Comparison of ENCODE assay signal across 11 cellular contexts in the genomic region with DNA sequence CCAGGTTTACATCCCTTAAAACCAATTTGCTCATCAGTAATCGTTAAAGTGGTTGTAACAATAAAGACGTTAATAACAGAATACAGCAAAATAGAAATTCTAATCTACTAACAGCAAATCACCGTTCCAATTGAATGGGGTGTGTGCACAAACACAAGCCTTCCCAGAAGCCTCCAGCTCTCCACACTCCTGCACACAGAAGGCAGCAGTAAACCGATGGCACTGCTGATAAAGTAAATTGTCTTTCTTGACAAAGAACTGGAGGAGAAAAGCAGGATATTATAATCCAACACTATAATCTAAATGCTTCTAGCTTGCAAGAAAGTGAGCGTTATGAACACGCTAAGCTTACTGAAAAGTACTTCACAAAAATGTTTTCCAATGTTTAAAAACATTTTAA. TPM values are rescaled to one million over a fixed set of nuclear protein-coding genes. Genes with fewer than 3 reads are reported as not detected.
DNase-seq lines count a peak whose midpoint lies in the region; ATAC-seq and TF ChIP-seq lines count a peak whose summit lies in the region.
"Had no signal": no experiment of that assay in that cellular context is flagged by ENCODE, and none has a peak within 500 bp of the region (broad histone marks: within the 10 kb centered on the region; RNA-seq: fewer than 3 reads in every experiment).

No MANE protein-coding gene starts in this region.

- H3K27me3 Mint-ChIP-seq in stimulated activated naive CD8-positive, alpha-beta T cell treated with anti-CD3 and anti-CD28 coated beads, Interleukin-15, amount 100 ng/mL, for 72 hours = no peaks in the 10 kb centered on the region

- no peak for ATAC-seq in stimulated activated naive CD8-positive, alpha-beta T cell treated with anti-CD3 and anti-CD28 coated beads, Interleukin-15, amount 100 ng/mL, for 72 hours

- peaks cover 52% of the 10 kb centered on the region for H3K4me1 Mint-ChIP-seq in stimulated activated naive CD8-positive, alpha-beta T cell treated with anti-CD3 and anti-CD28 coated beads, Interleukin-15, amount 100 ng/mL, for 72 hours

- WGBS in ovary, 3 donors = 31 to 43% (median 38%) methylated on average over 6 of the region's 6 CpGs

- H3K9me3 ChIP-seq in Peyer's patch (no peaks in the 10 kb centered on the region), ovary (no peaks in the 10 kb centered on the region)

- TF ChIP-seq EP300 in ovary (IDR thresholded peaks at IDR 0.05) = no peak

- H3K27ac ChIP-seq in Peyer's patch = peak overlapping the region; percentile 44 to 75 (median 70)
- H3K27ac ChIP-seq in epithelial cell of prostate = peak overlapping the region; percentile 94
- no peak overlapping the region for H3K27ac ChIP-seq in ovary
- H3K27ac ChIP-seq: WERI-Rb-1 had no signal

- H3K27ac Mint-ChIP-seq in stimulated activated naive CD8-positive, alpha-beta T cell treated with anti-CD3 and anti-CD28 coated beads, Interleukin-15, amount 100 ng/mL, for 72 hours = peak overlapping the region; percentile 74 to 76

- intact Hi-C loops in ovary (cut with DNase I) = no loop called here

- no peaks in the 10 kb centered on the region for H3K9me3 Mint-ChIP-seq in stimulated activated naive CD8-positive, alpha-beta T cell treated with anti-CD3 and anti-CD28 coated beads, Interleukin-15, amount 100 ng/mL, for 72 hours

- peaks cover 0 to 12% (median 0%) of the 10 kb centered on the region in 3 donors for H3K36me3 ChIP-seq in Peyer's patch
- H3K36me3 ChIP-seq in ovary = no peaks in the 10 kb centered on the region

- peak; percentile 53 for DNase-seq in activated CD8-positive, alpha-beta memory T cell treated with anti-CD3 and anti-CD28 coated beads for 24 hours
- DNase-seq in activated CD8-positive, alpha-beta memory T cell treated with anti-CD3 and anti-CD28 coated beads, Interleukin-2, amount 50 U/mL, for 4 hours = no peak
- peak in 1 of 3 donors; percentile 43 for DNase-seq in Peyer's patch
- no peak for DNase-seq in epithelial cell of prostate (ENCODE audit: low read depth, low spot score)
- DNase-seq in stimulated activated naive CD8-positive, alpha-beta T cell treated with anti-CD3 and anti-CD28 coated beads, Interleukin-15, amount 100 ng/mL, for 72 hours = no peak
- no peak for DNase-seq in ovary
- DNase-seq in anterior cingulate cortex (lab: John Stamatoyannopoulos, UW) = no peak
- DNase-seq in NCI-H748 treated with DMSO at 0.1 percent for 48 hours (lab: John Stamatoyannopoulos, UW) = no peak
- DNase-seq: ACHN, occipital lobe, WERI-Rb-1 had no signal

- peak overlapping the region; percentile 71 to 93 for H3K4me3 Mint-ChIP-seq in stimulated activated naive CD8-positive, alpha-beta T cell treated with anti-CD3 and anti-CD28 coated beads, Interleukin-15, amount 100 ng/mL, for 72 hours

- peaks cover 0 to 44% (median 7%) of the 10 kb centered on the region in 4 donors for H3K4me1 ChIP-seq in Peyer's patch
- H3K4me1 ChIP-seq in ovary (ENCODE audit: insufficient read depth) = peaks cover 6% of the 10 kb centered on the region

- TF ChIP-seq POLR2A in Peyer's patch (IDR thresholded peaks at IDR 0.05) (no peak), ovary (IDR thresholded peaks at IDR 0.05) (no peak)

- TF ChIP-seq CTCF in Peyer's patch (IDR thresholded peaks at IDR 0.05) (no peak), ovary (IDR thresholded peaks at IDR 0.05) (no peak)

- H3K4me3 ChIP-seq in Peyer's patch (peak overlapping the region in 1 of 4 donors; percentile 15), ovary (no peak overlapping the region)

- H3K27me3 ChIP-seq in Peyer's patch (no peaks in the 10 kb centered on the region), ovary (no peaks in the 10 kb centered on the region)

RNA-seq across cellular contexts. Expression of a gene that starts 7.0 kb away (rescaled TPM):
- total RNA-seq in Peyer's patch (10 to 100 TPM; 23.3 to 59.4 (median 43.4) TPM), ovary (10 to 100 TPM; 13.5 to 69.7 (median 21.2) TPM)
- 10 to 100 TPM; 13.1 to 20.8 TPM for polyA plus RNA-seq in ovary

Comparison
In these comparisons a context has a peak if more than half of its experiments do, and no peak if none do; other contexts are left out.
1. H3K27ac ChIP-seq: peak in Peyer's patch (4 of 4) and epithelial cell of prostate (single experiment); none in ovary (0 of 2).